In the genomic region with DNA sequence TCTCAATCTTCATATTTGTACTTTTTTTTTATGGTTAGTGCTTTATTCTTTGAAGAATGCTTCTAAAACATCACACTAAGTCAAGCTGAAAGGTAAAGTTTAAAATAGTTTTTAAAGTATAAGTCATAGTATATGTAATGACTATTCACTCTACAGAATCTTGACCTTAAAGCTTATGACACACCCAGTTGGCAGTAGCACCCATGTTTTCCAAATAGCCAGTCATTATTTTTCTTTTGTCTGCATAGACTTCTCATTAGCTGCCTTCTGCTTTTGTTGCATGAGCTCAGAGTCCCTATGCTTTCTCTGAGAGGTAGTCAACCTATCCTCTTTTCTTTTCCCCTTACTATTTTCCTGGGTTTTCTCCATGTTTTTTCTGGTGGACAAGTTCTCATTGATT, we compare ENCODE assay signal across 18 cellular contexts.
DNase-seq lines count a peak whose midpoint lies in the region; ATAC-seq and TF ChIP-seq lines count a peak whose summit lies in the region.
"Had no signal": no experiment of that assay in that cellular context is flagged by ENCODE, and none has a peak within 500 bp of the region (broad histone marks: within the 10 kb centered on the region; RNA-seq: fewer than 3 reads in every experiment).

No MANE protein-coding gene starts in this region.

- dilution Hi-C loops in IMR-90 (cut with HindIII; ENCODE audit: low sequenced_read_pairs, unreplicated experiment): no loop called here

- H3K9me3 Mint-ChIP-seq in chondrocyte (ENCODE audit: low read depth): peaks cover 14% of the 10 kb centered on the region
- H3K9me3 Mint-ChIP-seq in CD4-positive, alpha-beta memory T cell: peaks cover 0 to 9% (median 7%) of the 10 kb centered on the region in 8 donors
- H3K9me3 Mint-ChIP-seq: GM23338 had no signal

- no peak overlapping the region for H4K91ac ChIP-seq in IMR-90 (ENCODE audit: insufficient read depth, low read depth, low read length)

- in situ Hi-C loops in IMR-90 (cut with MboI; ENCODE audit: low sequenced_read_pairs): no loop called here

- no peak for TF ChIP-seq RAD21 in IMR-90 (IDR thresholded peaks at IDR 0.05; ENCODE audit: low read length)

- H3K18ac ChIP-seq in IMR-90 (ENCODE audit: low read depth, low read length): no peak overlapping the region

- H3K9ac ChIP-seq in IMR-90 (ENCODE audit: low read depth, low read length): no peak overlapping the region

- peak overlapping the region; percentile 3 for H3K27ac Mint-ChIP-seq in chondrocyte (ENCODE audit: unreplicated experiment)
- H3K27ac Mint-ChIP-seq in CD4-positive, alpha-beta memory T cell: no peak overlapping the region
- H3K27ac Mint-ChIP-seq: GM23338 had no signal

- H3K4me1 Mint-ChIP-seq in chondrocyte (ENCODE audit: low read depth): peaks cover 26% of the 10 kb centered on the region
- no peaks in the 10 kb centered on the region for H3K4me1 Mint-ChIP-seq in CD4-positive, alpha-beta memory T cell

- H3K23ac ChIP-seq in IMR-90 (ENCODE audit: low read depth, low read length): no peak overlapping the region

- H3K14ac ChIP-seq in IMR-90 (replicated peaks; ENCODE audit: low read depth, low read length): no peak overlapping the region

- H3K27me3 ChIP-seq in IMR-90 (ENCODE audit: control insufficient read depth, insufficient read depth, low read length): no peaks in the 10 kb centered on the region
- H3K27me3 ChIP-seq in CD4-positive, alpha-beta memory T cell (ENCODE audit: insufficient read depth, low read length): no peaks in the 10 kb centered on the region

- H4K8ac ChIP-seq in IMR-90 (ENCODE audit: low read depth in 2 of 2, low read length in 2 of 2): no peak overlapping the region

- ATAC-seq in IMR-90 (ENCODE audit: low read depth) (no peak), HG03457 (IDR thresholded peaks at IDR 0.05; ENCODE audit: unreplicated experiment) (no peak), GM18907 (IDR thresholded peaks at IDR 0.05; ENCODE audit: unreplicated experiment) (no peak)
- ATAC-seq: GM23338, K562 had no signal

- CTCF ChIA-PET in IMR-90 (lab: Yijun Ruan, JAX): no interaction called here
- CTCF ChIA-PET in CD4-positive, alpha-beta memory T cell (lab: Charles Lee; ENCODE audit: partially characterized antibody): no interaction called here

- no peak overlapping the region for H2AK9ac ChIP-seq in IMR-90 (replicated peaks; ENCODE audit: low read depth, low read length, poor library complexity)

- H2BK15ac ChIP-seq in IMR-90 (ENCODE audit: low read depth, low read length): no peak overlapping the region

- intact Hi-C loops in IMR-90 (cut with micrococcal nuclease): no loop called here
- intact Hi-C loops in CD4-positive, alpha-beta memory T cell (cut with micrococcal nuclease): no loop called here

- no peak overlapping the region for H2AK5ac ChIP-seq in IMR-90 (ENCODE audit: low read depth, low read length)

- H3K9me1 ChIP-seq in IMR-90 (ENCODE audit: insufficient read depth, low read length): no peaks in the 10 kb centered on the region

- no peak overlapping the region for H2AFZ ChIP-seq in IMR-90 (replicated peaks; ENCODE audit: low read length, poor library complexity)
- H2AFZ ChIP-seq: GM23338 had no signal

- no peaks in the 10 kb centered on the region for H3K36me3 Mint-ChIP-seq in chondrocyte (ENCODE audit: low read depth)
- H3K36me3 Mint-ChIP-seq in CD4-positive, alpha-beta memory T cell: no peaks in the 10 kb centered on the region

- no peak overlapping the region for H3K4me3 ChIP-seq in IMR-90 (ENCODE audit: insufficient read depth, low read depth, low read length)
- H3K4me3 ChIP-seq in CD4-positive, alpha-beta memory T cell (ENCODE audit: low read length in 2 of 2): no peak overlapping the region
- H3K4me3 ChIP-seq: GM23338, K562 had no signal

- no peaks in the 10 kb centered on the region for H3K9me3 ChIP-seq in IMR-90 (ENCODE audit: control insufficient read depth, insufficient read depth, low read length)
- no peaks in the 10 kb centered on the region for H3K9me3 ChIP-seq in CD4-positive, alpha-beta memory T cell (ENCODE audit: control insufficient read depth in 1 of 2, low read length in 2 of 2)

- no peak for TF ChIP-seq POLR2A in IMR-90 (IDR thresholded peaks at IDR 0.05; ENCODE audit: low read depth, low read length)

- H2BK20ac ChIP-seq in IMR-90 (ENCODE audit: low read depth, low read length): no peak overlapping the region

- no peak overlapping the region for H2BK5ac ChIP-seq in IMR-90 (ENCODE audit: low read depth, low read length, poor library complexity, severe bottlenecking)

- no peaks in the 10 kb centered on the region for H3K79me1 ChIP-seq in IMR-90 (ENCODE audit: low read depth in 1 of 2, low read length in 2 of 2)

- no peak overlapping the region for H3K56ac ChIP-seq in IMR-90 (ENCODE audit: extremely low read depth, insufficient read depth, low read length)

- no peaks in the 10 kb centered on the region for H3K4me1 ChIP-seq in IMR-90 (ENCODE audit: control insufficient read depth, insufficient read depth, low read length)
- H3K4me1 ChIP-seq in CD4-positive, alpha-beta memory T cell (ENCODE audit: insufficient read depth, low read length): no peaks in the 10 kb centered on the region

- peak overlapping the region; percentile 17; the same call in 1 of the 2 replicates for H4K5ac ChIP-seq in IMR-90 (ENCODE audit: low read depth, low read length)

- POLR2A ChIA-PET in IMR-90 (lab: Charles Lee; ENCODE audit: unreplicated experiment): no interaction called here
- POLR2A ChIA-PET in CD4-positive, alpha-beta memory T cell (lab: Charles Lee; ENCODE audit: partially characterized antibody): no interaction called here

- no peak for TF ChIP-seq CTCF in IMR-90 (conservative IDR thresholded peaks at IDR 0.05; ENCODE audit: low read depth, low read length)
- TF ChIP-seq CTCF in chondrocyte (IDR thresholded peaks at IDR 0.05): no peak

- DNase-seq in EH (ENCODE audit: low read depth): peak; percentile 49
- peak; percentile 68 for DNase-seq in IMR-90
- DNase-seq in chondrocyte (ENCODE audit: low spot score): no peak
- peak; percentile 28 for DNase-seq in iris pigment epithelial cell (ENCODE audit: low read depth)
- no peak for DNase-seq in CD4-positive, alpha-beta memory T cell
- no peak for DNase-seq in NCI-H510A treated with DMSO at 0.1 percent for 48 hours (lab: John Stamatoyannopoulos, UW)
- DNase-seq: AML-193, Calu3, DMS79, GF-D8, NCI-H1092 treated with DMSO at 0.1 percent for 48 hours, NCI-H1694 treated with DMSO at 0.1 percent for 48 hours, NCI-H446 treated with DMSO at 0.1 percent for 48 hours, SHP77 had no signal

- no peak overlapping the region for H3K4me3 Mint-ChIP-seq in chondrocyte (ENCODE audit: unreplicated experiment)
- H3K4me3 Mint-ChIP-seq in CD4-positive, alpha-beta memory T cell: no peak overlapping the region
- H3K4me3 Mint-ChIP-seq: GM23338 had no signal

- H3K27me3 Mint-ChIP-seq in chondrocyte (ENCODE audit: low read depth): no peaks in the 10 kb centered on the region
- H3K27me3 Mint-ChIP-seq in CD4-positive, alpha-beta memory T cell: no peaks in the 10 kb centered on the region

- BruUV-seq in IMR-90 (replicated peaks; lab: Mats Ljungman, UMichigan): no TSS peak

- no peak overlapping the region for H3K4me2 ChIP-seq in IMR-90 (ENCODE audit: low read depth, low read length)
- H3K4me2 ChIP-seq: GM23338 had no signal

- H3K36me3 ChIP-seq in IMR-90 (ENCODE audit: control insufficient read depth, insufficient read depth, low read length): no peaks in the 10 kb centered on the region
- no peaks in the 10 kb centered on the region for H3K36me3 ChIP-seq in CD4-positive, alpha-beta memory T cell (ENCODE audit: insufficient read depth, low read length)

- H4K20me1 ChIP-seq in IMR-90 (ENCODE audit: insufficient read depth, low read length): no peaks in the 10 kb centered on the region

- no peak overlapping the region for H3K4ac ChIP-seq in IMR-90 (ENCODE audit: low read depth, low read length)

- no peak overlapping the region for H2BK120ac ChIP-seq in IMR-90 (ENCODE audit: low read depth, low read length)

- H3K27ac ChIP-seq in IMR-90 (ENCODE audit: insufficient read depth, low read length): no peak overlapping the region
- no peak overlapping the region for H3K27ac ChIP-seq in CD4-positive, alpha-beta memory T cell (ENCODE audit: low read depth, low read length)

TF ChIP-seq in IMR-90, 13 proteins besides CTCF, POLR2A, EP300 and RAD21:
- TF ChIP-seq RCOR1 (IDR thresholded peaks at IDR 0.05; ENCODE audit: insufficient replicate concordance, low read length): no peak
- TF ChIP-seq CHD1 (IDR thresholded peaks at IDR 0.05; ENCODE audit: low read depth, low read length): no peak
- no peak for TF ChIP-seq NFE2L2 (IDR thresholded peaks at IDR 0.05; ENCODE audit: low read depth, low read length)
- TF ChIP-seq RFX5 (IDR thresholded peaks at IDR 0.05; ENCODE audit: low read depth, low read length): no peak
- TF ChIP-seq FOS (IDR thresholded peaks at IDR 0.05; ENCODE audit: low read depth, low read length): no peak
- TF ChIP-seq MAZ (IDR thresholded peaks at IDR 0.05; ENCODE audit: borderline replicate concordance, low read depth, low read length): no peak
- TF ChIP-seq CEBPB (IDR thresholded peaks at IDR 0.05; ENCODE audit: low read depth, low read length): no peak
- no peak for TF ChIP-seq MAFK (IDR thresholded peaks at IDR 0.05; ENCODE audit: low read depth, low read length)
- no peak for TF ChIP-seq BHLHE40 (IDR thresholded peaks at IDR 0.05; ENCODE audit: low read depth, low read length)
- TF ChIP-seq, protein P1, sequence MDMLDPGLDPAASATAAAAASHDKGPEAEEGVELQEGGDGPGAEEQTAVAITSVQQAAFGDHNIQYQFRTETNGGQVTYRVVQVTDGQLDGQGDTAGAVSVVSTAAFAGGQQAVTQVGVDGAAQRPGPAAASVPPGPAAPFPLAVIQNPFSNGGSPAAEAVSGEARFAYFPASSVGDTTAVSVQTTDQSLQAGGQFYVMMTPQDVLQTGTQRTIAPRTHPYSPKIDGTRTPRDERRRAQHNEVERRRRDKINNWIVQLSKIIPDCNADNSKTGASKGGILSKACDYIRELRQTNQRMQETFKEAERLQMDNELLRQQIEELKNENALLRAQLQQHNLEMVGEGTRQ (IDR thresholded peaks at IDR 0.05; ENCODE audit: low read depth, low read length): no peak
- no peak for TF ChIP-seq ELK1 (IDR thresholded peaks at IDR 0.05; ENCODE audit: borderline replicate concordance, low read depth, low read length)
- TF ChIP-seq MXI1 (IDR thresholded peaks at IDR 0.05; ENCODE audit: borderline replicate concordance, low read depth, low read length): no peak
- no peak for TF ChIP-seq SMC3 (IDR thresholded peaks at IDR 0.05; ENCODE audit: low read depth, low read length)

Comparison
In these comparisons a context has a peak if more than half of its experiments do, and no peak if none do; other contexts are left out.
1. DNase-seq: peak in EH (single experiment), IMR-90 (single experiment) and iris pigment epithelial cell (single experiment); none in chondrocyte (single experiment), CD4-positive, alpha-beta memory T cell (0 of 5) and NCI-H510A treated with DMSO at 0.1 percent for 48 hours (single experiment).